ENCODE assay signal across 8 cellular contexts in the genomic region with DNA sequence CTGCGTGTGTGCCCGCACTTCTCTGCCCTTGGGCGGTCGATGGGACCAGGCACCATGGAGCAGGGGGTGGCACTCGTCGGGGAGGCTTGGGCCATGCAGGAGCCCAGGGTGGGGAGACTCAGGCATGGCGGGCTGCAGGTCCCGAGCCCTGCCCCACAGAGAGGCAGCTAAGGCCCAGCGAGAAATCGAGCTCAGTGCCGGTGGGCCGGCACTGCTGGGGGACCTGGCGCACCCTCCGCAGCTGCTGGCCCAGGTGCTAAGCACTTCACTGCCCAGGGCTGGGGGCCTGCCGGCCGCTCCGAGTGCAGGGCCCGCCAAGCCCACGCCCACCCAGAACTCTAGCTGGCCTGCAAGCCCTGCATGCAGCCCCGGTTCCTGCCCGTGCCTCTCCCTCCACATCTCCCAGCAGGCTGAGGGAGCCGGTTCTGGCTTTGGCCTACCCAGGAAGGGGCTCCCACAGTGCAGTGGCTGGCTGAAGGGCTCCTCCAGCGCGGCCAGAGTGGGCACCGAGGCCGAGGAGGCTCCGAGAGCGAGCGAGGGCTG. TPM values are rescaled to one million over a fixed set of nuclear protein-coding genes. Genes with fewer than 3 reads are reported as not detected.
DNase-seq lines count a peak whose midpoint lies in the region; ATAC-seq and TF ChIP-seq lines count a peak whose summit lies in the region.

No MANE protein-coding gene starts in this region.

- H3K4me3 Mint-ChIP-seq in MCF 10A (ENCODE audit: unreplicated experiment) = no peak overlapping the region
- peak overlapping the region; percentile 84 to 99 (median 96) for H3K4me3 Mint-ChIP-seq in naive thymus-derived CD8-positive, alpha-beta T cell

- H3K27me3 ChIP-seq in Karpas-422 (ENCODE audit: low read length) = no peaks in the 10 kb centered on the region

- no peak for TF ChIP-seq CTCF in MCF 10A (IDR thresholded peaks at IDR 0.05; ENCODE audit: unreplicated experiment)

- H3K79me2 ChIP-seq in Karpas-422 (ENCODE audit: low read length) = no peaks in the 10 kb centered on the region

- H3K9me3 Mint-ChIP-seq in MCF 10A (ENCODE audit: unreplicated experiment) = no peaks in the 10 kb centered on the region
- peaks cover 0 to 21% (median 12%) of the 10 kb centered on the region in 9 donors for H3K9me3 Mint-ChIP-seq in naive thymus-derived CD8-positive, alpha-beta T cell

- intact Hi-C loops in MCF 10A (cut with micrococcal nuclease) = no loop called here

- H3K36me3 Mint-ChIP-seq in MCF 10A (ENCODE audit: insufficient read depth, unreplicated experiment) = no peaks in the 10 kb centered on the region
- peaks cover 31 to 36% (median 33%) of the 10 kb centered on the region in 3 donors for H3K36me3 Mint-ChIP-seq in naive thymus-derived CD8-positive, alpha-beta T cell

- peak overlapping the region; percentile 74 for H3K4me2 ChIP-seq in Karpas-422 (ENCODE audit: low read depth, low read length, poor library complexity, severe bottlenecking)

- H3K9ac ChIP-seq in Karpas-422 (ENCODE audit: low read length) = peak overlapping the region; percentile 65; the same call in 1 of the 2 replicates

- no peaks in the 10 kb centered on the region for H4K20me1 ChIP-seq in Karpas-422 (ENCODE audit: insufficient read depth, low read depth, low read length)

- H3K4me1 Mint-ChIP-seq in MCF 10A (ENCODE audit: insufficient read depth, unreplicated experiment) = no peaks in the 10 kb centered on the region
- peaks cover 8 to 37% (median 31%) of the 10 kb centered on the region in 4 donors for H3K4me1 Mint-ChIP-seq in naive thymus-derived CD8-positive, alpha-beta T cell

- peaks cover 16% of the 10 kb centered on the region for H3K27me3 Mint-ChIP-seq in MCF 10A (ENCODE audit: insufficient read depth, unreplicated experiment)
- no peaks in the 10 kb centered on the region for H3K27me3 Mint-ChIP-seq in naive thymus-derived CD8-positive, alpha-beta T cell

- peak; percentile 12 to 39 for ATAC-seq in naive thymus-derived CD8-positive, alpha-beta T cell

- POLR2A ChIA-PET in MCF 10A (lab: Yijun Ruan, JAX) = no interaction called here
- POLR2A ChIA-PET in naive thymus-derived CD8-positive, alpha-beta T cell (lab: Charles Lee) = interaction anchor here (1.8 kb wide), 1 partner anchor 583 kb away, joined by 5 read pairs; no protein-coding TSS in a partner anchor

- CTCF ChIA-PET in MCF 10A (lab: Yijun Ruan, JAX) = interaction anchor here (1.1 kb wide), 1 partner anchor 312 kb away, joined by 4 read pairs; no protein-coding TSS in a partner anchor

- peak overlapping the region; percentile 63; the same call in 1 of the 2 replicates for H3K4me3 ChIP-seq in Karpas-422 (ENCODE audit: low read length)

- no peaks in the 10 kb centered on the region for H3K9me3 ChIP-seq in Karpas-422 (ENCODE audit: low read length)

- H2AFZ ChIP-seq in Karpas-422 (ENCODE audit: low read length) = peak overlapping the region; percentile 93

- BruUV-seq in MCF 10A (replicated peaks; lab: Mats Ljungman, UMichigan) = no TSS peak

- H3K4me1 ChIP-seq in Karpas-422 (ENCODE audit: low read length) = peaks cover 13% of the 10 kb centered on the region

- H3K27ac ChIP-seq in Karpas-422 (ENCODE audit: low read length) = no peak overlapping the region

- DNase-seq in Ammon's horn (ENCODE audit: low spot score) (peak; percentile 15), Karpas-422 (no peak), MCF 10A (ENCODE audit: unreplicated experiment) (no peak), D341Med (ENCODE audit: low spot score) (no peak), NOMO-1 treated with dmso at 0.1 percent for 144 hours (lab: John Stamatoyannopoulos, UW; ENCODE audit: unreplicated experiment) (no peak), NCI-H2227 treated with DMSO at 0.1 percent for 48 hours (lab: John Stamatoyannopoulos, UW) (no peak), HPDE6-E6E7 (ENCODE audit: extremely low spot score) (no peak)
- DNase-seq in naive thymus-derived CD8-positive, alpha-beta T cell = peak in 1 of 10 donors; percentile 2

- H3K36me3 ChIP-seq in Karpas-422 (ENCODE audit: insufficient read depth, low read length) = no peaks in the 10 kb centered on the region

- no peaks in the 10 kb centered on the region for H3K9me2 ChIP-seq in Karpas-422 (replicated peaks; ENCODE audit: insufficient read depth, low read length)

- peak overlapping the region; percentile 70 for H3K27ac Mint-ChIP-seq in MCF 10A (ENCODE audit: low read depth, unreplicated experiment)
- H3K27ac Mint-ChIP-seq in naive thymus-derived CD8-positive, alpha-beta T cell = peak overlapping the region; percentile 93 to 99 (median 98)

RNA-seq across cellular contexts. Expression of gene RTP4, which starts 0.6 kb away (rescaled TPM):
- total RNA-seq in Karpas-422 (2014; rRNA removed; shearing (Covaris generic); ENCODE audit: low replicate concordance) = 1.8 and 3.4 TPM in 2 replicates
- total RNA-seq in MCF 10A (2022) = not detected in 2 replicates
- 1 to 10 TPM; 6.4 to 7.6 TPM for total RNA-seq in naive thymus-derived CD8-positive, alpha-beta T cell
- 1 to 10 TPM; 4.4 to 9.0 (median 8.6) TPM for polyA plus RNA-seq in naive thymus-derived CD8-positive, alpha-beta T cell
